Comparison of ENCODE assay signal across 1 cellular context in genomic region chr5:109691248-109691574, GRCh38.
TF ChIP-seq lines count a peak whose summit lies in the region.

No MANE protein-coding gene starts in this region.

TF ChIP-seq in SK-N-SH, 30 proteins besides CTCF, POLR2A, EP300 and RAD21 (continued from another document):
- TF ChIP-seq PBX3 (IDR thresholded peaks at IDR 0.05) (no peak), GATA2 (CRISPR knock-in tag; IDR thresholded peaks at IDR 0.05) (no peak), TAF1 (IDR thresholded peaks at IDR 0.05; ENCODE audit: borderline replicate concordance, low read depth, low read length) (no peak), FOXM1 (IDR thresholded peaks at IDR 0.05; ENCODE audit: low read depth) (no peak), ELF1 (IDR thresholded peaks at IDR 0.05) (no peak), JUND (IDR thresholded peaks at IDR 0.05) (no peak), CHD2 (IDR thresholded peaks at IDR 0.05; ENCODE audit: low read length, partially characterized antibody) (no peak), RCOR1 (IDR thresholded peaks at IDR 0.05; ENCODE audit: low read length) (no peak), TCF12 (IDR thresholded peaks at IDR 0.05) (no peak), FOSL2 (IDR thresholded peaks at IDR 0.05; ENCODE audit: borderline replicate concordance, low read depth) (no peak), NRF1 (IDR thresholded peaks at IDR 0.05; ENCODE audit: low read depth, low read length) (no peak)
- TF ChIP-seq, protein P1, sequence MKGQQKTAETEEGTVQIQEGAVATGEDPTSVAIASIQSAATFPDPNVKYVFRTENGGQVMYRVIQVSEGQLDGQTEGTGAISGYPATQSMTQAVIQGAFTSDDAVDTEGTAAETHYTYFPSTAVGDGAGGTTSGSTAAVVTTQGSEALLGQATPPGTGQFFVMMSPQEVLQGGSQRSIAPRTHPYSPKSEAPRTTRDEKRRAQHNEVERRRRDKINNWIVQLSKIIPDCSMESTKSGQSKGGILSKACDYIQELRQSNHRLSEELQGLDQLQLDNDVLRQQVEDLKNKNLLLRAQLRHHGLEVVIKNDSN (IDR thresholded peaks at IDR 0.05; ENCODE audit: borderline replicate concordance, low read depth): no peak
- TF ChIP-seq, protein P2, sequence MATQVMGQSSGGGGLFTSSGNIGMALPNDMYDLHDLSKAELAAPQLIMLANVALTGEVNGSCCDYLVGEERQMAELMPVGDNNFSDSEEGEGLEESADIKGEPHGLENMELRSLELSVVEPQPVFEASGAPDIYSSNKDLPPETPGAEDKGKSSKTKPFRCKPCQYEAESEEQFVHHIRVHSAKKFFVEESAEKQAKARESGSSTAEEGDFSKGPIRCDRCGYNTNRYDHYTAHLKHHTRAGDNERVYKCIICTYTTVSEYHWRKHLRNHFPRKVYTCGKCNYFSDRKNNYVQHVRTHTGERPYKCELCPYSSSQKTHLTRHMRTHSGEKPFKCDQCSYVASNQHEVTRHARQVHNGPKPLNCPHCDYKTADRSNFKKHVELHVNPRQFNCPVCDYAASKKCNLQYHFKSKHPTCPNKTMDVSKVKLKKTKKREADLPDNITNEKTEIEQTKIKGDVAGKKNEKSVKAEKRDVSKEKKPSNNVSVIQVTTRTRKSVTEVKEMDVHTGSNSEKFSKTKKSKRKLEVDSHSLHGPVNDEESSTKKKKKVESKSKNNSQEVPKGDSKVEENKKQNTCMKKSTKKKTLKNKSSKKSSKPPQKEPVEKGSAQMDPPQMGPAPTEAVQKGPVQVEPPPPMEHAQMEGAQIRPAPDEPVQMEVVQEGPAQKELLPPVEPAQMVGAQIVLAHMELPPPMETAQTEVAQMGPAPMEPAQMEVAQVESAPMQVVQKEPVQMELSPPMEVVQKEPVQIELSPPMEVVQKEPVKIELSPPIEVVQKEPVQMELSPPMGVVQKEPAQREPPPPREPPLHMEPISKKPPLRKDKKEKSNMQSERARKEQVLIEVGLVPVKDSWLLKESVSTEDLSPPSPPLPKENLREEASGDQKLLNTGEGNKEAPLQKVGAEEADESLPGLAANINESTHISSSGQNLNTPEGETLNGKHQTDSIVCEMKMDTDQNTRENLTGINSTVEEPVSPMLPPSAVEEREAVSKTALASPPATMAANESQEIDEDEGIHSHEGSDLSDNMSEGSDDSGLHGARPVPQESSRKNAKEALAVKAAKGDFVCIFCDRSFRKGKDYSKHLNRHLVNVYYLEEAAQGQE (IDR thresholded peaks at IDR 0.05; ENCODE audit: low read depth, low read length): no peak
